ENCODE assay signal across 18 cellular contexts in genomic region chr11:65293909-65294381, GRCh38. TPM values are rescaled to one million over a fixed set of nuclear protein-coding genes. Genes with fewer than 3 reads are reported as not detected.
DNase-seq lines count a peak whose midpoint lies in the region; ATAC-seq and TF ChIP-seq lines count a peak whose summit lies in the region.
"Had no signal": no experiment of that assay in that cellular context is flagged by ENCODE, and none has a peak within 500 bp of the region (broad histone marks: within the 10 kb centered on the region; RNA-seq: fewer than 3 reads in every experiment).

No MANE protein-coding gene starts in this region.

- H3K4me1 ChIP-seq in GM23248 (ENCODE audit: insufficient read depth) = peaks cover 37% of the 10 kb centered on the region

- H3K4me3 Mint-ChIP-seq in HFFc6 (no peak overlapping the region), endothelial cell (ENCODE audit: unreplicated experiment) (peak overlapping the region; percentile 48), mesothelial cell of epicardium (no peak overlapping the region)
- H3K4me3 Mint-ChIP-seq in stimulated activated naive B cell treated with anti-CD40 and anti-IgM and Interleukin-4, amounts not matched to agents 10 μg/mL and 1 μg/mL and 100 μg/mL, for 72 hours = no peak overlapping the region
- H3K4me3 Mint-ChIP-seq in activated T-cell treated with anti-CD3 and anti-CD28 coated beads, Interleukin-2, amount 50 U/mL, for 4 hours = no peak overlapping the region
- H3K4me3 Mint-ChIP-seq: IgD-negative memory B cell; naive thymus-derived CD8-positive, alpha-beta T cell had no signal

- H3K9me3 ChIP-seq in GM23248 (ENCODE audit: low read depth) = no peaks in the 10 kb centered on the region
- H3K9me3 ChIP-seq: body of pancreas had no signal

- no peaks in the 10 kb centered on the region for H4K20me1 ChIP-seq in GM23248 (ENCODE audit: insufficient read depth)

- no peak overlapping the region for H3K27ac ChIP-seq in GM23248
- H3K27ac ChIP-seq: body of pancreas had no signal

- no peaks in the 10 kb centered on the region; the same call in 1 of the 2 replicates for H3K27me3 Mint-ChIP-seq in HFFc6 (ENCODE audit: insufficient read depth)
- peaks cover 2% of the 10 kb centered on the region for H3K27me3 Mint-ChIP-seq in endothelial cell (ENCODE audit: unreplicated experiment)
- H3K27me3 Mint-ChIP-seq in mesothelial cell of epicardium (ENCODE audit: low read depth) = no peaks in the 10 kb centered on the region
- no peaks in the 10 kb centered on the region for H3K27me3 Mint-ChIP-seq in stimulated activated naive B cell treated with anti-CD40 and anti-IgM and Interleukin-4, amounts not matched to agents 10 μg/mL and 1 μg/mL and 100 μg/mL, for 72 hours
- H3K27me3 Mint-ChIP-seq in activated T-cell treated with anti-CD3 and anti-CD28 coated beads, Interleukin-2, amount 50 U/mL, for 4 hours (ENCODE audit: low read depth) = no peaks in the 10 kb centered on the region
- H3K27me3 Mint-ChIP-seq: IgD-negative memory B cell; naive thymus-derived CD8-positive, alpha-beta T cell had no signal

- H3K27ac Mint-ChIP-seq in HFFc6 (peak overlapping the region; percentile 41), endothelial cell (ENCODE audit: unreplicated experiment) (no peak overlapping the region), mesothelial cell of epicardium (peak overlapping the region; percentile 93)
- peak overlapping the region; percentile 59 for H3K27ac Mint-ChIP-seq in stimulated activated naive B cell treated with anti-CD40 and anti-IgM and Interleukin-4, amounts not matched to agents 10 μg/mL and 1 μg/mL and 100 μg/mL, for 72 hours

- H2AFZ ChIP-seq in GM23248 = no peak overlapping the region

- H3K9ac ChIP-seq in GM23248 = no peak overlapping the region

- 83 to 84% methylated on average over 10 of the region's 10 CpGs for WGBS in GM23248 (ENCODE audit: low coverage in 1 of 2, low lambda C conversion rate in 2 of 2, missing lambda C conversion rate in 2 of 2), 2 experiments

- peaks cover 15% of the 10 kb centered on the region; the same call in 1 of the 2 replicates for H3K36me3 ChIP-seq in GM23248 (ENCODE audit: low read depth)

- no peaks in the 10 kb centered on the region for H3K79me2 ChIP-seq in GM23248 (ENCODE audit: insufficient read depth)

- H3K36me3 Mint-ChIP-seq in HFFc6 (ENCODE audit: low read depth) (peaks cover 21% of the 10 kb centered on the region), endothelial cell (ENCODE audit: low read depth, unreplicated experiment) (peaks cover 49% of the 10 kb centered on the region), mesothelial cell of epicardium (peaks cover 12% of the 10 kb centered on the region)
- H3K36me3 Mint-ChIP-seq in stimulated activated naive B cell treated with anti-CD40 and anti-IgM and Interleukin-4, amounts not matched to agents 10 μg/mL and 1 μg/mL and 100 μg/mL, for 72 hours = peaks cover 57 to 58% of the 10 kb centered on the region in 2 donors
- peaks cover 38% of the 10 kb centered on the region for H3K36me3 Mint-ChIP-seq in activated T-cell treated with anti-CD3 and anti-CD28 coated beads, Interleukin-2, amount 50 U/mL, for 4 hours (ENCODE audit: insufficient read depth)

- ATAC-seq in stimulated activated naive B cell treated with anti-CD40 and anti-IgM and Interleukin-4, amounts not matched to agents 10 μg/mL and 1 μg/mL and 100 μg/mL, for 72 hours (replicated peaks) = no peak
- no peak for ATAC-seq in activated T-cell treated with anti-CD3 and anti-CD28 coated beads, Interleukin-2, amount 50 U/mL, for 4 hours
- ATAC-seq: body of pancreas; HCT116; naive thymus-derived CD8-positive, alpha-beta T cell had no signal

- H3K4me1 Mint-ChIP-seq in HFFc6 (ENCODE audit: low read depth) = peaks cover 68% of the 10 kb centered on the region
- peaks cover 16% of the 10 kb centered on the region for H3K4me1 Mint-ChIP-seq in endothelial cell (ENCODE audit: unreplicated experiment)
- H3K4me1 Mint-ChIP-seq in mesothelial cell of epicardium = peaks cover 39% of the 10 kb centered on the region
- H3K4me1 Mint-ChIP-seq in stimulated activated naive B cell treated with anti-CD40 and anti-IgM and Interleukin-4, amounts not matched to agents 10 μg/mL and 1 μg/mL and 100 μg/mL, for 72 hours = peaks cover 11 to 18% of the 10 kb centered on the region in 2 donors
- H3K4me1 Mint-ChIP-seq in activated T-cell treated with anti-CD3 and anti-CD28 coated beads, Interleukin-2, amount 50 U/mL, for 4 hours (ENCODE audit: low read depth) = peaks cover 4% of the 10 kb centered on the region
- H3K4me1 Mint-ChIP-seq: IgD-negative memory B cell had no signal

- DNase-seq in HFFc6 (no peak), endothelial cell (ENCODE audit: low spot score) (no peak), mesothelial cell of epicardium (ENCODE audit: low spot score in 2 of 2, unreplicated experiment in 2 of 2) (no peak), occipital lobe (lab: John Stamatoyannopoulos, UW) (no peak), GM23248 (no peak), GOT3 (lab: John Stamatoyannopoulos, UW) (no peak)
- no peak for DNase-seq in stimulated activated naive B cell treated with anti-CD40 and anti-IgM and Interleukin-4, amounts not matched to agents 10 μg/mL and 1 μg/mL and 100 μg/mL, for 72 hours
- DNase-seq in activated T-cell treated with anti-CD3 and anti-CD28 coated beads, Interleukin-2, amount 50 U/mL, for 4 hours = no peak
- DNase-seq: activated CD4-positive, alpha-beta T cell treated with anti-CD3 and anti-CD28 coated beads, Interleukin-2, amount 50 U/mL, for 48 hours; AML-193; EL; naive thymus-derived CD8-positive, alpha-beta T cell; NCI-H1092 treated with DMSO at 0.1 percent for 48 hours; NCI-H446; stimulated activated CD4-positive, alpha-beta T cell treated with anti-CD3 and anti-CD28 coated beads, Interleukin-15, amount 100 ng/mL, for 24 hours had no signal

- in situ Hi-C loops in GM23248 (cut with MboI) = no loop called here

- no peaks in the 10 kb centered on the region for H3K9me2 ChIP-seq in GM23248 (ENCODE audit: insufficient read depth)

- TF ChIP-seq CTCF in HFFc6 (IDR thresholded peaks at IDR 0.05) = no peak
- TF ChIP-seq CTCF in endothelial cell (IDR thresholded peaks at IDR 0.05; ENCODE audit: unreplicated experiment) = no peak
- no peak for TF ChIP-seq CTCF in mesothelial cell of epicardium (IDR thresholded peaks at IDR 0.05; ENCODE audit: unreplicated experiment)

- no peaks in the 10 kb centered on the region for H3K9me3 Mint-ChIP-seq in HFFc6
- H3K9me3 Mint-ChIP-seq in endothelial cell (ENCODE audit: unreplicated experiment) = no peaks in the 10 kb centered on the region
- no peaks in the 10 kb centered on the region for H3K9me3 Mint-ChIP-seq in mesothelial cell of epicardium
- no peaks in the 10 kb centered on the region for H3K9me3 Mint-ChIP-seq in stimulated activated naive B cell treated with anti-CD40 and anti-IgM and Interleukin-4, amounts not matched to agents 10 μg/mL and 1 μg/mL and 100 μg/mL, for 72 hours
- no peaks in the 10 kb centered on the region for H3K9me3 Mint-ChIP-seq in activated T-cell treated with anti-CD3 and anti-CD28 coated beads, Interleukin-2, amount 50 U/mL, for 4 hours
- H3K9me3 Mint-ChIP-seq: IgD-negative memory B cell; naive thymus-derived CD8-positive, alpha-beta T cell had no signal

- no peak overlapping the region for H3K4me2 ChIP-seq in GM23248 (ENCODE audit: unreplicated experiment)

- H3K27me3 ChIP-seq in GM23248 (replicated peaks; ENCODE audit: insufficient read depth) = no peaks in the 10 kb centered on the region
- H3K27me3 ChIP-seq: body of pancreas had no signal

- H3F3A ChIP-seq in GM23248 (ENCODE audit: insufficient read depth) = peaks cover 30% of the 10 kb centered on the region

- no peak overlapping the region for H3K4me3 ChIP-seq in GM23248
- H3K4me3 ChIP-seq: body of pancreas had no signal

RNA-seq across cellular contexts. Expression of gene CDC42EP2, which starts 20.7 kb away (rescaled TPM):
- 10 to 100 TPM; 19.0 to 35.3 (median 22.6) TPM for total RNA-seq in HFFc6 (2021; fragmentation: NEBNext Ultra II Directional; extraction: Animal tissue kit (Norgen Biotek cat#: 25700))
- total RNA-seq in endothelial cell (ENCODE audit: unreplicated experiment) (37.7 TPM), mesothelial cell of epicardium (10.9 to 12.3 TPM (median 11.7 TPM) in 3 replicates), occipital lobe (9.0 TPM)
- 1 to 10 TPM; 1.3 to 1.9 (median 1.6) TPM for total RNA-seq in activated T-cell treated with anti-CD3 and anti-CD28 coated beads, Interleukin-2, amount 50 U/mL, for 4 hours
- total RNA-seq in GM23248 (2014; rRNA removed; shearing (Covaris generic)) = 32.1 and 32.6 TPM in 2 replicates
- 37.9 and 40.3 TPM in 2 replicates for polyA plus RNA-seq in GM23248 (2016; fragmentation: Nextera tagmentation; extraction: Ambion mirVana)
- polyA plus RNA-seq: IgD-negative memory B cell; naive thymus-derived CD8-positive, alpha-beta T cell had no signal

RNA-seq across cellular contexts. Expression of gene POLA2, which starts 32.2 kb away (rescaled TPM):
- total RNA-seq in HFFc6 (2021; fragmentation: NEBNext Ultra II Directional; extraction: Animal tissue kit (Norgen Biotek cat#: 25700)) = 10 to 100 TPM in 5 of 6 experiments, 1 to 10 TPM in 1; 8.6 to 18.3 (median 15.3) TPM
- total RNA-seq in endothelial cell (ENCODE audit: unreplicated experiment) (17.9 TPM), mesothelial cell of epicardium (14.1 to 16.1 TPM (median 14.6 TPM) in 3 replicates), occipital lobe (0.94 TPM)
- total RNA-seq in activated T-cell treated with anti-CD3 and anti-CD28 coated beads, Interleukin-2, amount 50 U/mL, for 4 hours = 10 to 100 TPM; 49.2 to 64.7 (median 57.6) TPM
- total RNA-seq in GM23248 (2014; rRNA removed; shearing (Covaris generic)) = 6.7 and 8.6 TPM in 2 replicates
- polyA plus RNA-seq in GM23248 (2016; fragmentation: Nextera tagmentation; extraction: Ambion mirVana) = 8.7 and 8.9 TPM in 2 replicates

RNA-seq across cellular contexts. Expression of gene DPF2, which starts 39.7 kb away (rescaled TPM):
- total RNA-seq in HFFc6 (2021; fragmentation: NEBNext Ultra II Directional; extraction: Animal tissue kit (Norgen Biotek cat#: 25700)) = 10 to 100 TPM; 55.4 to 64.3 (median 61.7) TPM
- total RNA-seq in endothelial cell (ENCODE audit: unreplicated experiment) (77.6 TPM), mesothelial cell of epicardium (80.1 to 85.3 TPM (median 81.3 TPM) in 3 replicates), occipital lobe (21.7 TPM)
- total RNA-seq in activated T-cell treated with anti-CD3 and anti-CD28 coated beads, Interleukin-2, amount 50 U/mL, for 4 hours = 10 to 100 TPM; 56.7 to 59.1 (median 58.0) TPM
- total RNA-seq in GM23248 (2014; rRNA removed; shearing (Covaris generic)) = 27.7 and 30.0 TPM in 2 replicates
- 51.2 and 54.1 TPM in 2 replicates for polyA plus RNA-seq in GM23248 (2016; fragmentation: Nextera tagmentation; extraction: Ambion mirVana)
